In the genomic region with DNA sequence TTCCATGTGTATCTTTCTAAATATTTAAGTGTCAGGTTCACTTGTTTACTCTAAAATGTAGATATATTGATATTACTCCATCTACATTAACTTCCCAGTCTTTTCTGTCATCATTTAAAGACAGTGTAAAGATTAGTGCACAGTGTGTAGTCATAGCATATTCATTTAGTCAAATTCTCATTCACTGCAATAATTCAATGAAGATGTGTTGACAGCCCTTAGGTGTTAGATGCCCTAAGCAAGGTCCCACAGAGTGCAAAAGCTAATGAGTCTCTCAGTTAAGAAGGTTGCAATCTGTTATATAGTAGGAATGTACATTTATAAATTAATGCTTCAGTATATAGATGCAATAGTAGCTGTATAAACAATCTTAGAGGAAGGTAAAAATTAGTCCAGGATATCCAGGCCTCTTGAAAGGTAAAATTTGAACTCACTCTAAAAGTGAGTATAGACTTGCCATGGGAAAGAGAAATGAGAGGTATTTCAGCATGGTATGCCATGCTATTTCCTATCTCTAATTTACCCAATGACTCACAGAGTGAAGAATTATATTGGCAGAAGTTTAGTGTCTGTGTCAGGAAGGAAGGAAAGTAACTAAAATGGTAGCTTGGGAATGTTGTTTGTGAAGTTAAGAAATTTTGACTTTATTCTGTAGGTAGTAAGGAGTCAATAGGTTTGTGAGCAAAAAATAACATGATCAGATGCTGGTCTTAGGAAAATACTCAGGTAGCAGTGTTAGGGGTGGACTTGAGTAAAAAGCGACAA, we compare ENCODE assay signal across 17 cellular contexts.
A peak's percentile ranks its signal among the peaks of the same experiment; 100 is the strongest.
DNase-seq lines count a peak whose midpoint lies in the region; ATAC-seq and TF ChIP-seq lines count a peak whose summit lies in the region.
"Had no signal": no experiment of that assay in that cellular context is flagged by ENCODE, and none has a peak within 500 bp of the region (broad histone marks: within the 10 kb centered on the region; RNA-seq: fewer than 3 reads in every experiment).

No MANE protein-coding gene starts in this region.

- H3K9me3 ChIP-seq in stomach: peaks cover 0 to 11% (median 0%) of the 10 kb centered on the region in 4 donors
- H3K9me3 ChIP-seq: BE2C, pancreas had no signal

- no peak for TF ChIP-seq CTCF in AG09309 (IDR thresholded peaks at IDR 0.05; ENCODE audit: control insufficient read depth, insufficient read depth, low read depth, low read length, missing control alignments)
- no peak for TF ChIP-seq CTCF in cardiac fibroblast (IDR thresholded peaks at IDR 0.05; ENCODE audit: low read depth, low read length)
- no peak for TF ChIP-seq CTCF in stomach (IDR thresholded peaks at IDR 0.05)

- H3K4me3 ChIP-seq in AG09309 (ENCODE audit: control insufficient read depth, low read depth, low read length) (no peak overlapping the region), cardiac fibroblast (replicated peaks in 1 of 2; ENCODE audit: low read depth in 2 of 2, low read length in 2 of 2) (no peak overlapping the region), stomach (no peak overlapping the region)
- H3K4me3 ChIP-seq: lower lobe of right lung, pancreas had no signal

- WGBS in stomach, 5 donors: 90 to 100% (median 94%) methylated on average over 1 of the region's 1 CpG

- TF ChIP-seq EP300 in stomach (IDR thresholded peaks at IDR 0.05): no peak

- no peak overlapping the region for H3K4me3 Mint-ChIP-seq in naive thymus-derived CD8-positive, alpha-beta T cell
- H3K4me3 Mint-ChIP-seq: activated CD8-positive, alpha-beta T cell treated with anti-CD3 and anti-CD28 coated beads, Interleukin-2, amount 10 ng/mL, durations not matched to agents 7 days and 5 days; stimulated activated naive CD8-positive, alpha-beta T cell treated with anti-CD3 and anti-CD28 coated beads, Interleukin-15, Interleukin-2, amounts not matched to agents 100 ng/mL and 50 ng/mL, for 24 hours; T-helper 17 cell had no signal

- no peak overlapping the region for H3K27ac Mint-ChIP-seq in naive thymus-derived CD8-positive, alpha-beta T cell
- H3K27ac Mint-ChIP-seq: activated CD8-positive, alpha-beta T cell treated with anti-CD3 and anti-CD28 coated beads, Interleukin-2, amount 10 ng/mL, durations not matched to agents 7 days and 5 days; stimulated activated naive CD8-positive, alpha-beta T cell treated with anti-CD3 and anti-CD28 coated beads, Interleukin-15, Interleukin-2, amounts not matched to agents 100 ng/mL and 50 ng/mL, for 24 hours; T-helper 17 cell had no signal

- no peaks in the 10 kb centered on the region for H3K36me3 Mint-ChIP-seq in naive thymus-derived CD8-positive, alpha-beta T cell

- intact Hi-C loops in stomach (cut with DNase I; ENCODE audit: low total_unique reads): no loop called here

- ATAC-seq in naive thymus-derived CD8-positive, alpha-beta T cell: no peak
- ATAC-seq: activated CD8-positive, alpha-beta T cell treated with anti-CD3 and anti-CD28 coated beads, Interleukin-2, amount 10 ng/mL, durations not matched to agents 7 days and 5 days; lower lobe of right lung; T-helper 17 cell had no signal

- peaks cover 0 to 7% (median 3%) of the 10 kb centered on the region in 4 donors for H3K4me1 ChIP-seq in stomach
- H3K4me1 ChIP-seq: BE2C, lower lobe of right lung, pancreas had no signal

- peak; percentile 32 for DNase-seq in AG09309 (ENCODE audit: low read depth)
- peak; percentile 71 for DNase-seq in HS-27A (ENCODE audit: low read depth)
- DNase-seq in cardiac fibroblast (ENCODE audit: low read depth in 2 of 2): peak; percentile 66 to 70
- peak; percentile 76 for DNase-seq in iris pigment epithelial cell (ENCODE audit: low read depth)
- DNase-seq in activated naive CD4-positive, alpha-beta T cell (lab: John Stamatoyannopoulos, UW): no peak
- DNase-seq in stomach: no peak
- DNase-seq in naive thymus-derived CD8-positive, alpha-beta T cell: no peak
- DNase-seq in HuH-7 (ENCODE audit: low spot score): no peak
- DNase-seq: activated CD8-positive, alpha-beta T cell treated with anti-CD3 and anti-CD28 coated beads, Interleukin-2, amount 10 ng/mL, durations not matched to agents 7 days and 5 days; activated gamma-delta T cell treated with Interleukin-2 at 50 U/mL for 16 hours; BE2C; Kasumi-1; lower lobe of right lung; pancreas; stimulated activated CD4-positive, alpha-beta T cell treated with anti-CD3 and anti-CD28 coated beads, Interleukin-2, amount 100 ng/mL, for 48 hours; T-helper 17 cell had no signal

- H3K4me1 Mint-ChIP-seq in naive thymus-derived CD8-positive, alpha-beta T cell: no peaks in the 10 kb centered on the region
- H3K4me1 Mint-ChIP-seq: T-helper 17 cell had no signal

- H3K9me3 Mint-ChIP-seq in naive thymus-derived CD8-positive, alpha-beta T cell: peaks cover 0 to 4% (median 0%) of the 10 kb centered on the region in 9 donors

- H3K36me3 ChIP-seq in stomach: no peaks in the 10 kb centered on the region
- H3K36me3 ChIP-seq: BE2C, lower lobe of right lung, pancreas had no signal

- H3K27ac ChIP-seq in stomach: no peak overlapping the region
- H3K27ac ChIP-seq: lower lobe of right lung, pancreas had no signal

- peaks cover 2 to 16% (median 10%) of the 10 kb centered on the region in 5 donors for H3K27me3 Mint-ChIP-seq in naive thymus-derived CD8-positive, alpha-beta T cell

- TF ChIP-seq POLR2A in stomach (IDR thresholded peaks at IDR 0.05): no peak

- no peaks in the 10 kb centered on the region for H3K27me3 ChIP-seq in stomach
- H3K27me3 ChIP-seq: BE2C, pancreas had no signal

- POLR2A ChIA-PET in naive thymus-derived CD8-positive, alpha-beta T cell (lab: Charles Lee): no interaction called here

Comparison
In these comparisons a context has a peak if more than half of its experiments do, and no peak if none do; other contexts are left out.
1. DNase-seq: peak in AG09309 (single experiment), HS-27A (single experiment), cardiac fibroblast (2 of 2) and iris pigment epithelial cell (single experiment); none in activated naive CD4-positive, alpha-beta T cell (0 of 4), stomach (single experiment), naive thymus-derived CD8-positive, alpha-beta T cell (0 of 10) and HuH-7 (single experiment).